In the genomic region with DNA sequence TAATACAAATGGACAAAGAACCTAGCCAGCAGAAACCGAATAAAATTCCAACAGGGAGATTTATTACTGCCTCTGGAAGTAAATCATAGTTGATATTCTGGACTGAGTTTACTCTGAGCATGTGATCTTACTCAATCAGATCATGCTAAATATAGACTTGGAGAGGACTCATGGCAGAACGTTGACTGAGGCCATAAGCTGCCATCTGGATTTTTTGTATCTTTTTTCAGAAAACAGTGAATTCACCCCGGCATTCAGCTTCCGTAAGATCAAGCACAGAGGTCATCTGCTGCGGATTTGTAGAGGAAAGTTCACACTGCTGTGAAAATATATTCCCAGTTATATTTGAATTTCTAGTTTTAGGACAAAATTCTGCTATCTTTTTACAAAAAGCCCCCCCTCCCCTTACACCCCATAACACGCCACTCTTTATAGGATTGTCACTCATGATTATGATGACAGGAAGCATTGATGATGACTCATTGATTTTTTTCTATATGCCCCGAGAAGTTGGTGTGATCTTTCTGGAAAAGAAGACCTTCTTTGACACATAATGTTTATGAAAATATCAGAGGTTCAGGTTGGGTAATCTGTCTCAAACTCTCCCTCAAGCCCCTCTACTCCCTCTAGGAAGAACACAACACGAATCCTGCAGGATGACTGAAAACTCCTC, we compare ENCODE assay signal across 16 cellular contexts.
DNase-seq lines count a peak whose midpoint lies in the region; ATAC-seq and TF ChIP-seq lines count a peak whose summit lies in the region.
"Had no signal": no experiment of that assay in that cellular context is flagged by ENCODE, and none has a peak within 500 bp of the region (broad histone marks: within the 10 kb centered on the region; RNA-seq: fewer than 3 reads in every experiment).

No MANE protein-coding gene starts in this region.

- no peak overlapping the region for H3K27ac Mint-ChIP-seq in activated CD8-positive, alpha-beta T cell treated with anti-CD3 and anti-CD28 coated beads for 36 hours
- H3K27ac Mint-ChIP-seq: activated naive CD8-positive, alpha-beta T cell treated with anti-CD3 and anti-CD28 coated beads, Interleukin-2, amount 50 U/mL, for 24 hours; immature natural killer cell; stimulated activated naive B cell treated with anti-CD40 and anti-IgM and Interleukin-4, amounts not matched to agents 10 μg/mL and 1 μg/mL and 100 μg/mL, for 72 hours had no signal

- CTCF ChIA-PET in activated CD8-positive, alpha-beta T cell treated with anti-CD3 and anti-CD28 coated beads for 36 hours (lab: Charles Lee), result interaction anchor here (0.6 kb wide), 1 partner anchor 357 kb away, joined by 3 read pairs; no protein-coding TSS in a partner anchor

- no peak for ATAC-seq in activated CD8-positive, alpha-beta T cell treated with anti-CD3 and anti-CD28 coated beads for 36 hours
- ATAC-seq: activated naive CD8-positive, alpha-beta T cell treated with anti-CD3 and anti-CD28 coated beads, Interleukin-2, amount 50 U/mL, for 24 hours; HCT116; Panc1; stimulated activated naive B cell treated with anti-CD40 and anti-IgM and Interleukin-4, amounts not matched to agents 10 μg/mL and 1 μg/mL and 100 μg/mL, for 72 hours had no signal

- H3K9me3 Mint-ChIP-seq in activated CD8-positive, alpha-beta T cell treated with anti-CD3 and anti-CD28 coated beads for 36 hours, result no peaks in the 10 kb centered on the region
- H3K9me3 Mint-ChIP-seq: activated naive CD8-positive, alpha-beta T cell treated with anti-CD3 and anti-CD28 coated beads, Interleukin-2, amount 50 U/mL, for 24 hours; stimulated activated naive B cell treated with anti-CD40 and anti-IgM and Interleukin-4, amounts not matched to agents 10 μg/mL and 1 μg/mL and 100 μg/mL, for 72 hours had no signal

- TF ChIP-seq RAD21 in liver (IDR thresholded peaks at IDR 0.05), result no peak

- H3K27me3 Mint-ChIP-seq in activated CD8-positive, alpha-beta T cell treated with anti-CD3 and anti-CD28 coated beads for 36 hours, result peaks cover 11% of the 10 kb centered on the region

- H3K4me3 Mint-ChIP-seq in activated CD8-positive, alpha-beta T cell treated with anti-CD3 and anti-CD28 coated beads for 36 hours, result no peak overlapping the region
- H3K4me3 Mint-ChIP-seq: activated naive CD8-positive, alpha-beta T cell treated with anti-CD3 and anti-CD28 coated beads, Interleukin-2, amount 50 U/mL, for 24 hours; immature natural killer cell; stimulated activated naive B cell treated with anti-CD40 and anti-IgM and Interleukin-4, amounts not matched to agents 10 μg/mL and 1 μg/mL and 100 μg/mL, for 72 hours had no signal

- in situ Hi-C loops in ACHN (cut with HindIII; ENCODE audit: low pct_ligation_motif_present, low pct_unique_long_range_greater_than_20kb, low sequenced_read_pairs), result no loop called here

- H3K36me3 ChIP-seq in liver (ENCODE audit: control insufficient read depth in 4 of 4, insufficient read depth in 3 of 4, low read depth in 1 of 4, low read length in 3 of 4) (no peaks in the 10 kb centered on the region), tibial artery (no peaks in the 10 kb centered on the region)

- H3K27ac ChIP-seq in dorsolateral prefrontal cortex (peak overlapping the region in 31 of 59 donors; percentile 0 to 77 (median 40)), liver (ENCODE audit: low read depth in 1 of 2, low read length in 2 of 2) (no peak overlapping the region), tibial artery (peak overlapping the region; percentile 82 to 87), caudate nucleus (ENCODE audit: low read depth, low read length) (no peak overlapping the region)

- no peak for TF ChIP-seq CTCF in LNCaP clone FGC (IDR thresholded peaks at IDR 0.05; ENCODE audit: control insufficient read depth, extremely low read depth, insufficient read depth)
- no peak for TF ChIP-seq CTCF in dorsolateral prefrontal cortex (IDR thresholded peaks at IDR 0.05 in 54 of 56, conservative IDR thresholded peaks at IDR 0.05 in 2 of 56; ENCODE audit: low read depth in 1 of 56, partially characterized antibody in 56 of 56)
- TF ChIP-seq CTCF in liver (IDR thresholded peaks at IDR 0.05; ENCODE audit: low read depth, low read length, missing input control), result no peak
- TF ChIP-seq CTCF in tibial artery (IDR thresholded peaks at IDR 0.05), result no peak
- TF ChIP-seq CTCF in activated CD8-positive, alpha-beta T cell treated with anti-CD3 and anti-CD28 coated beads for 36 hours (IDR thresholded peaks at IDR 0.05), result no peak

- H3K4me1 ChIP-seq in liver (ENCODE audit: control insufficient read depth in 4 of 4, insufficient read depth in 4 of 4, low read length in 3 of 4) (no peaks in the 10 kb centered on the region), tibial artery (peaks cover 0 to 34% (median 18%) of the 10 kb centered on the region in 4 donors)

- intact Hi-C loops in dorsolateral prefrontal cortex (cut with DNase I), result no loop called here
- intact Hi-C loops in tibial artery (cut with DNase I; ENCODE audit: low total_unique reads), result no loop called here
- intact Hi-C loops in activated CD8-positive, alpha-beta T cell treated with anti-CD3 and anti-CD28 coated beads for 36 hours (cut with micrococcal nuclease), result no loop called here

- DNase-seq in LNCaP clone FGC (ENCODE audit: low read depth) (peak; percentile 45), dorsolateral prefrontal cortex (no peak), tibial artery (no peak), ACHN (no peak), caudate nucleus (lab: John Stamatoyannopoulos, UW) (no peak)
- DNase-seq in activated CD8-positive, alpha-beta T cell treated with anti-CD3 and anti-CD28 coated beads for 36 hours, result no peak
- DNase-seq: activated naive CD8-positive, alpha-beta T cell treated with anti-CD3 and anti-CD28 coated beads, Interleukin-2, amount 50 U/mL, for 24 hours; DMS153; immature natural killer cell; KBM-7; NCI-H2081 treated with DMSO at 0.1 percent for 48 hours; stimulated activated naive B cell treated with anti-CD40 and anti-IgM and Interleukin-4, amounts not matched to agents 10 μg/mL and 1 μg/mL and 100 μg/mL, for 72 hours; T-helper 9 cell had no signal

- no peak overlapping the region for H3K9ac ChIP-seq in liver (ENCODE audit: low read depth in 1 of 2, low read length in 2 of 2)

- H3K27me3 ChIP-seq in dorsolateral prefrontal cortex, result no peaks in the 10 kb centered on the region
- no peaks in the 10 kb centered on the region for H3K27me3 ChIP-seq in liver (ENCODE audit: control insufficient read depth in 4 of 4, insufficient read depth in 4 of 4, low read length in 3 of 4)
- no peaks in the 10 kb centered on the region for H3K27me3 ChIP-seq in tibial artery

- no peaks in the 10 kb centered on the region for H3K4me1 Mint-ChIP-seq in activated CD8-positive, alpha-beta T cell treated with anti-CD3 and anti-CD28 coated beads for 36 hours (ENCODE audit: low read depth)
- H3K4me1 Mint-ChIP-seq: activated naive CD8-positive, alpha-beta T cell treated with anti-CD3 and anti-CD28 coated beads, Interleukin-2, amount 50 U/mL, for 24 hours; immature natural killer cell; stimulated activated naive B cell treated with anti-CD40 and anti-IgM and Interleukin-4, amounts not matched to agents 10 μg/mL and 1 μg/mL and 100 μg/mL, for 72 hours had no signal

- WGBS in liver, result 46% methylated on average over 8 of the region's 8 CpGs

- H3K9me3 ChIP-seq in liver (ENCODE audit: control insufficient read depth in 4 of 4, low read length in 3 of 4) (no peaks in the 10 kb centered on the region), tibial artery (no peaks in the 10 kb centered on the region)

- H3K4me3 ChIP-seq in LNCaP clone FGC (ENCODE audit: low read depth, low read length), result no peak overlapping the region
- H3K4me3 ChIP-seq in dorsolateral prefrontal cortex, result no peak overlapping the region
- H3K4me3 ChIP-seq in liver (ENCODE audit: low read depth in 1 of 3, low read length in 3 of 3), result no peak overlapping the region
- no peak overlapping the region for H3K4me3 ChIP-seq in tibial artery

- POLR2A ChIA-PET in activated CD8-positive, alpha-beta T cell treated with anti-CD3 and anti-CD28 coated beads for 36 hours (lab: Charles Lee), result no interaction called here

- no peaks in the 10 kb centered on the region for H3K36me3 Mint-ChIP-seq in activated CD8-positive, alpha-beta T cell treated with anti-CD3 and anti-CD28 coated beads for 36 hours (ENCODE audit: low read depth)
- H3K36me3 Mint-ChIP-seq: immature natural killer cell; stimulated activated naive B cell treated with anti-CD40 and anti-IgM and Interleukin-4, amounts not matched to agents 10 μg/mL and 1 μg/mL and 100 μg/mL, for 72 hours had no signal

TF ChIP-seq in liver, 16 proteins besides CTCF, POLR2A, EP300 and RAD21:
- no peak for TF ChIP-seq GABPA (IDR thresholded peaks at IDR 0.05 in 1 of 2, conservative IDR thresholded peaks at IDR 0.05 in 1 of 2)
- peak; percentile 74 for TF ChIP-seq NR2F2 (IDR thresholded peaks at IDR 0.05)
- TF ChIP-seq RXRA (IDR thresholded peaks at IDR 0.05), result peak; percentile 11 to 22

Comparison
In these comparisons a context has a peak if more than half of its experiments do, and no peak if none do; other contexts are left out.
1. H3K27ac ChIP-seq: peak in dorsolateral prefrontal cortex (31 of 59) and tibial artery (2 of 2); none in liver (0 of 2) and caudate nucleus (single experiment).